Comparison of ENCODE assay signal across 1 cellular context in the genomic region with DNA sequence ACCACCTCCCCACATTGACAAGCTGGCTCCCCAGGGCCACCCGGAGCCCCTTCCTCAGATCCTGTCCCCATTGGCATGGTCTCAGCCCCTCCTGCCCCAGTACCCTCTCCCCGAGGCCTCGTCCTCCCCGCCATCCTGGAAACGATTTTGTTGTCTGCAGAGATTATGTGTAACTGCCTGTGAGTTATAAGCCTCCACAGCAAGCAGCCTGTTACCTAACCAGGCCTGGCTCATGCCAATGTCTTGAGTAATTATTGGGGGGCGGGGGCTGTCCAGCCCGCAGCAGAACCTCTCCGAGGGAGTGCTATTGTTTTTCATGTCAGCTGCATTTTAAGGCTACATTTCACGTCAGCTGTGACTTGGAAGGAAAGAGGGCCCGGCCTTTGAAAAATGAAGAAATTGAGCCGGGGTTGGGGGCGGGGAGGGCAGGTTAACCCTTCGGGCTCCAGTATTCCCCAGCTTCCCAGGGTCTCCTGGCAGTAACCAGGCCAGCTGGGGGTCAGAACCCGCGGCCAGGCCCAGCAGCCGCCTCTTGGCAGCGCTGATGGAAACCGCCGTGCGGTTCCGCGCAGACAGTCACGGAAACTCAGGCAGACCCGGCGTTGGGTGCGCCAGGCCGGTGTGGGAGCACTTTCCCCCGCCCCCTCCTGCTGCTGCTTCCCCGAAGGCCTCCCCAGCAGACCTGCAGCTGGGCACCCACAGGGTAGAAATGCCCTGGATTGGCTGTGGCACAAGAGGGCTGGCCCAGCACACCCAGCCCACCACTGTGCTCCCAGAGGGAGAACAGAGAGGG.
TF ChIP-seq lines count a peak whose summit lies in the region.

No MANE protein-coding gene starts in this region.

TF ChIP-seq in K562, 482 proteins besides CTCF, POLR2A, EP300 and RAD21 (continued from another document):
- TF ChIP-seq, protein P1, sequence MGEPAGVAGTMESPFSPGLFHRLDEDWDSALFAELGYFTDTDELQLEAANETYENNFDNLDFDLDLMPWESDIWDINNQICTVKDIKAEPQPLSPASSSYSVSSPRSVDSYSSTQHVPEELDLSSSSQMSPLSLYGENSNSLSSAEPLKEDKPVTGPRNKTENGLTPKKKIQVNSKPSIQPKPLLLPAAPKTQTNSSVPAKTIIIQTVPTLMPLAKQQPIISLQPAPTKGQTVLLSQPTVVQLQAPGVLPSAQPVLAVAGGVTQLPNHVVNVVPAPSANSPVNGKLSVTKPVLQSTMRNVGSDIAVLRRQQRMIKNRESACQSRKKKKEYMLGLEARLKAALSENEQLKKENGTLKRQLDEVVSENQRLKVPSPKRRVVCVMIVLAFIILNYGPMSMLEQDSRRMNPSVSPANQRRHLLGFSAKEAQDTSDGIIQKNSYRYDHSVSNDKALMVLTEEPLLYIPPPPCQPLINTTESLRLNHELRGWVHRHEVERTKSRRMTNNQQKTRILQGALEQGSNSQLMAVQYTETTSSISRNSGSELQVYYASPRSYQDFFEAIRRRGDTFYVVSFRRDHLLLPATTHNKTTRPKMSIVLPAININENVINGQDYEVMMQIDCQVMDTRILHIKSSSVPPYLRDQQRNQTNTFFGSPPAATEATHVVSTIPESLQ (CRISPR knock-in tag; IDR thresholded peaks at IDR 0.05), result no peak
